Comparison of ENCODE assay signal across 1 cellular context in genomic region chr1:155951753-155952504, GRCh38.
TF ChIP-seq lines count a peak whose summit lies in the region.

No MANE protein-coding gene starts in this region.

TF ChIP-seq in IMR-90, 13 proteins besides CTCF, POLR2A, EP300 and RAD21:
- TF ChIP-seq NFE2L2 (IDR thresholded peaks at IDR 0.05; ENCODE audit: low read depth, low read length) (no peak), CEBPB (IDR thresholded peaks at IDR 0.05; ENCODE audit: low read depth, low read length) (no peak), SMC3 (IDR thresholded peaks at IDR 0.05; ENCODE audit: low read depth, low read length) (no peak)
TF ChIP-seq in IMR-90: peak in this region for 0.
